In the genomic region with DNA sequence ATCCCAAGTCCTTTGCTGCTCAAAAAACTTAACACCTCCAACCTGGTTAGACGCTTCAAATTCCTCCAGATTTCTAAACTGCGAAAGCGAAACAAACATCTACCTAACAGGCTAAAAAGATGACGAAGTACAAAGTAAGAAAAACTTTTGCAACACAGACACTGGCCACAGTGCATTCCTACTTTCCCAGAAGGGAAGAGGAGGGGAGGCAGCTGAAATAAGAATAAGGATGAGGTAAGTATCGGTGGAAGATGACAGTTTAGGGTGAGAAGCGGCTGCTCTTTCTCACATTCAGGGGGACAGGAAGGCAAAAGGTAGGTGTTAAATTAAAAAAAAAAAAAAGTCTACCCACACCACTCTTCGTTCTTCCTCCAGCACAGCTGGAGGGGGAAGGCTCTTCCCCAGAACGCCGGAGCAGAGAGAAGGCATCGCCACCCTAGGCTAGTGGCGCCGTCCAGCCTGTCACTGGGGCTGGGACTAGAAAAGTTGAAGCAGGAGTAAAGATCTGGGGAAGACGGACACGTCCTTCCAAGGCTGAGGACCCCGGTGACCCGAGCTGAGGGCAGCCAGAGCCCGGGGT, we compare ENCODE assay signal across 8 cellular contexts.
DNase-seq lines count a peak whose midpoint lies in the region; ATAC-seq and TF ChIP-seq lines count a peak whose summit lies in the region.

No MANE protein-coding gene starts in this region.

- H3K4me3 ChIP-seq in DND-41 (ENCODE audit: low read depth in 1 of 2, low read length in 2 of 2) = peak overlapping the region; percentile 41 to 64; a peak in 3 of 4 replicates
- peak overlapping the region; percentile 85 for H3K4me3 ChIP-seq in neuron (ENCODE audit: low read length)

- H2AFZ ChIP-seq in DND-41 (ENCODE audit: low read depth, low read length) (peak overlapping the region; percentile 87), neuron (ENCODE audit: low read depth, low read length) (peak overlapping the region; percentile 95)

- H3K36me3 ChIP-seq in DND-41 (ENCODE audit: insufficient read depth, low read length) = no peaks in the 10 kb centered on the region
- H3K36me3 ChIP-seq in neuron (ENCODE audit: insufficient read depth, low read length) = no peaks in the 10 kb centered on the region

- H3K9ac ChIP-seq in DND-41 (ENCODE audit: low read depth, low read length) = peak overlapping the region; percentile 67

- H3K4me1 ChIP-seq in DND-41 (ENCODE audit: insufficient read depth, low read length) (peaks cover 35% of the 10 kb centered on the region), neuron (ENCODE audit: insufficient read depth, low read length) (peaks cover 20% of the 10 kb centered on the region)

- ATAC-seq in DND-41 (ENCODE audit: insufficient read depth, low read depth) = peak; percentile 14; the same call in 1 of the 3 replicates
- peak; percentile 9 for ATAC-seq in GM19397 (IDR thresholded peaks at IDR 0.05; ENCODE audit: unreplicated experiment)
- ATAC-seq in HG03432 (IDR thresholded peaks at IDR 0.05; ENCODE audit: unreplicated experiment) = peak; percentile 14

- peak; percentile 33 for DNase-seq in DND-41
- peak; percentile 78 for DNase-seq in fibroblast of peridontal ligament (ENCODE audit: extremely low read depth)
- DNase-seq in NCI-H1436 (lab: John Stamatoyannopoulos, UW) = no peak
- DNase-seq in superior temporal gyrus (ENCODE audit: extremely low spot score) = no peak

- no peak for TF ChIP-seq CTCF in DND-41 (IDR thresholded peaks at IDR 0.05; ENCODE audit: borderline replicate concordance, extremely low read depth, low read length, poor library complexity, severe bottlenecking)
- no peak for TF ChIP-seq CTCF in VCaP (conservative IDR thresholded peaks at IDR 0.05)

- H3K27me3 ChIP-seq in DND-41 (ENCODE audit: insufficient read depth, low read length, poor library complexity) (peaks cover 7% of the 10 kb centered on the region), neuron (ENCODE audit: insufficient read depth, low read length) (no peaks in the 10 kb centered on the region)

- H3K27ac ChIP-seq in DND-41 (ENCODE audit: low read length) = peak overlapping the region; percentile 18; the same call in 1 of the 2 replicates
- peak overlapping the region; percentile 79 for H3K27ac ChIP-seq in VCaP

- H3K4me2 ChIP-seq in DND-41 (ENCODE audit: insufficient read depth, low read length) = peak overlapping the region; percentile 98

- H4K20me1 ChIP-seq in DND-41 (ENCODE audit: insufficient read depth, low read length) = no peaks in the 10 kb centered on the region

- no peaks in the 10 kb centered on the region for H3K79me2 ChIP-seq in DND-41 (ENCODE audit: insufficient read depth, low read length)

- H3K9me3 ChIP-seq in DND-41 (ENCODE audit: insufficient read depth, low read length, severe bottlenecking) = no peaks in the 10 kb centered on the region
- no peaks in the 10 kb centered on the region for H3K9me3 ChIP-seq in neuron (ENCODE audit: low read length)

Comparison
In these comparisons a context has a peak if more than half of its experiments do, and no peak if none do; other contexts are left out.
1. DNase-seq: peak in DND-41 (single experiment) and fibroblast of peridontal ligament (single experiment); none in NCI-H1436 (single experiment) and superior temporal gyrus (single experiment).
2. Peak in every context shown above with its lines, with median percentiles within 50 percentile points of each other: ATAC-seq.